Comparison of ENCODE assay signal across 1 cellular context in the genomic region with DNA sequence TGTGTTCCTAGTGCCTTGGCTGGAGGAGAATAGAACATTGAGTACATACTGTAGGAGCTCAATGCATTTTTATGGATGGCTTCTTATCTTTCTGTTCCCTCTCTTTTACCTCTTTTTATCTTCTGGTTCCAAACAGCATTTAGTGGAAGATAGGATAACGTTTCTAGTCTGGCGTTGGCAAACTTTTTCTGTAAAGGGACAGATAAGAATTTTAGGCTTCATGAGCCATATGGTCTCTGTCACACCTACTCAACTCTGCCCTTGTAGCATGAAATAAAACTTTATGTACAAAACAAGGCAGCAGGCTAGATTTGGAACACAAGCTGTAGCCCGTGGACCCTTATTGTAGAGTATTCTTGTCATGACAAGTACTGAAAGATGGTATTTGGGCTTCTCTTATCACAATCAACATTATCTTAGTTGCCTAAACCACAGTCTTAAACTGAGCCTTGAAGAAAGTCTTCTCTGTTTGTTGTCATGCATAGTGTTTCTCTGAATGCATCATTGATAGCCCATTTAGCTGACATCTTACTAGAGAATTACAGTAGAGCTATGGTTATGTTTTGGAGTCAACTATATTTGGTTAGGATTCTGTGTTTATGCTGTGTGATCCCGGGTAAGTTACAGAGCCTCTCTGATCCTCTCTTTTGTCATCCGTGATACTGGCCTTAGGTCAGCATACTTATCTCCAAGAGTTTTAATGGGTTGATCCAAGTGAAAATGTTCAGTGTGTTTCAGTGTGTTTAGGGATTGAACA.
TF ChIP-seq lines count a peak whose summit lies in the region.

No MANE protein-coding gene starts in this region.

TF ChIP-seq in K562, 482 proteins besides CTCF, POLR2A, EP300 and RAD21 (continued from another document and continues in another):
- TF ChIP-seq, protein P1, sequence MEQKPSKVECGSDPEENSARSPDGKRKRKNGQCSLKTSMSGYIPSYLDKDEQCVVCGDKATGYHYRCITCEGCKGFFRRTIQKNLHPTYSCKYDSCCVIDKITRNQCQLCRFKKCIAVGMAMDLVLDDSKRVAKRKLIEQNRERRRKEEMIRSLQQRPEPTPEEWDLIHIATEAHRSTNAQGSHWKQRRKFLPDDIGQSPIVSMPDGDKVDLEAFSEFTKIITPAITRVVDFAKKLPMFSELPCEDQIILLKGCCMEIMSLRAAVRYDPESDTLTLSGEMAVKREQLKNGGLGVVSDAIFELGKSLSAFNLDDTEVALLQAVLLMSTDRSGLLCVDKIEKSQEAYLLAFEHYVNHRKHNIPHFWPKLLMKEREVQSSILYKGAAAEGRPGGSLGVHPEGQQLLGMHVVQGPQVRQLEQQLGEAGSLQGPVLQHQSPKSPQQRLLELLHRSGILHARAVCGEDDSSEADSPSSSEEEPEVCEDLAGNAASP (IDR thresholded peaks at IDR 0.05): no peak
- TF ChIP-seq CHD4 (IDR thresholded peaks at IDR 0.05; ENCODE audit: insufficient read depth, insufficient replicate concordance, low read depth, low read length, poor library complexity, severe bottlenecking) (no peak), KLF16 (IDR thresholded peaks at IDR 0.05) (peak; percentile 99), CC2D1A (IDR thresholded peaks at IDR 0.05) (peak; percentile 99), MCM7 (IDR thresholded peaks at IDR 0.05) (no peak), ESRRB (CRISPR knock-in tag; IDR thresholded peaks at IDR 0.05; ENCODE audit: borderline replicate concordance) (no peak), SIX5 (IDR thresholded peaks at IDR 0.05; ENCODE audit: borderline replicate concordance in 1 of 2, insufficient read depth in 1 of 2, low read depth in 1 of 2, low read length in 2 of 2) (no peak), ZNF699 (CRISPR knock-in tag; IDR thresholded peaks at IDR 0.05; ENCODE audit: insufficient replicate concordance) (no peak), PRPF4 (IDR thresholded peaks at IDR 0.05; ENCODE audit: insufficient read depth, low read depth, low read length, poor library complexity, severe bottlenecking) (no peak), NFXL1 (CRISPR knock-in tag; IDR thresholded peaks at IDR 0.05) (no peak), RUNX1 (IDR thresholded peaks at IDR 0.05; ENCODE audit: low read depth) (no peak), PHF8 (IDR thresholded peaks at IDR 0.05; ENCODE audit: borderline replicate concordance, low read length) (no peak), KHSRP (IDR thresholded peaks at IDR 0.05) (peak; percentile 93), ELF2 (CRISPR knock-in tag; IDR thresholded peaks at IDR 0.05) (no peak), POLR2AphosphoS5 (IDR thresholded peaks at IDR 0.05; ENCODE audit: control insufficient read depth, insufficient read depth, low read depth, low read length) (peak; percentile 96), NR2C2 (CRISPR knock-in tag; IDR thresholded peaks at IDR 0.05) (no peak), NR2C2 (tag; IDR thresholded peaks at IDR 0.05) (peak; percentile 61; the same call in 1 of the 2 replicates), RBM14 (IDR thresholded peaks at IDR 0.05; ENCODE audit: borderline replicate concordance, insufficient read depth, low read depth, low read length) (no peak), FIP1L1 (IDR thresholded peaks at IDR 0.05; ENCODE audit: low read depth, low read length, poor library complexity, severe bottlenecking) (no peak), ZSCAN32 (CRISPR knock-in tag; IDR thresholded peaks at IDR 0.05) (no peak), BCOR (IDR thresholded peaks at IDR 0.05) (peak; percentile 97)
- TF ChIP-seq, protein P2, sequence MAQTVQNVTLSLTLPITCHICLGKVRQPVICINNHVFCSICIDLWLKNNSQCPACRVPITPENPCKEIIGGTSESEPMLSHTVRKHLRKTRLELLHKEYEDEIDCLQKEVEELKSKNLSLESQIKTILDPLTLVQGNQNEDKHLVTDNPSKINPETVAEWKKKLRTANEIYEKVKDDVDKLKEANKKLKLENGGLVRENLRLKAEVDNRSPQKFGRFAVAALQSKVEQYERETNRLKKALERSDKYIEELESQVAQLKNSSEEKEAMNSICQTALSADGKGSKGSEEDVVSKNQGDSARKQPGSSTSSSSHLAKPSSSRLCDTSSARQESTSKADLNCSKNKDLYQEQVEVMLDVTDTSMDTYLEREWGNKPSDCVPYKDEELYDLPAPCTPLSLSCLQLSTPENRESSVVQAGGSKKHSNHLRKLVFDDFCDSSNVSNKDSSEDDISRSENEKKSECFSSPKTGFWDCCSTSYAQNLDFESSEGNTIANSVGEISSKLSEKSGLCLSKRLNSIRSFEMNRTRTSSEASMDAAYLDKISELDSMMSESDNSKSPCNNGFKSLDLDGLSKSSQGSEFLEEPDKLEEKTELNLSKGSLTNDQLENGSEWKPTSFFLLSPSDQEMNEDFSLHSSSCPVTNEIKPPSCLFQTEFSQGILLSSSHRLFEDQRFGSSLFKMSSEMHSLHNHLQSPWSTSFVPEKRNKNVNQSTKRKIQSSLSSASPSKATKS (CRISPR knock-in tag; IDR thresholded peaks at IDR 0.05): no peak
- TF ChIP-seq, protein P3, sequence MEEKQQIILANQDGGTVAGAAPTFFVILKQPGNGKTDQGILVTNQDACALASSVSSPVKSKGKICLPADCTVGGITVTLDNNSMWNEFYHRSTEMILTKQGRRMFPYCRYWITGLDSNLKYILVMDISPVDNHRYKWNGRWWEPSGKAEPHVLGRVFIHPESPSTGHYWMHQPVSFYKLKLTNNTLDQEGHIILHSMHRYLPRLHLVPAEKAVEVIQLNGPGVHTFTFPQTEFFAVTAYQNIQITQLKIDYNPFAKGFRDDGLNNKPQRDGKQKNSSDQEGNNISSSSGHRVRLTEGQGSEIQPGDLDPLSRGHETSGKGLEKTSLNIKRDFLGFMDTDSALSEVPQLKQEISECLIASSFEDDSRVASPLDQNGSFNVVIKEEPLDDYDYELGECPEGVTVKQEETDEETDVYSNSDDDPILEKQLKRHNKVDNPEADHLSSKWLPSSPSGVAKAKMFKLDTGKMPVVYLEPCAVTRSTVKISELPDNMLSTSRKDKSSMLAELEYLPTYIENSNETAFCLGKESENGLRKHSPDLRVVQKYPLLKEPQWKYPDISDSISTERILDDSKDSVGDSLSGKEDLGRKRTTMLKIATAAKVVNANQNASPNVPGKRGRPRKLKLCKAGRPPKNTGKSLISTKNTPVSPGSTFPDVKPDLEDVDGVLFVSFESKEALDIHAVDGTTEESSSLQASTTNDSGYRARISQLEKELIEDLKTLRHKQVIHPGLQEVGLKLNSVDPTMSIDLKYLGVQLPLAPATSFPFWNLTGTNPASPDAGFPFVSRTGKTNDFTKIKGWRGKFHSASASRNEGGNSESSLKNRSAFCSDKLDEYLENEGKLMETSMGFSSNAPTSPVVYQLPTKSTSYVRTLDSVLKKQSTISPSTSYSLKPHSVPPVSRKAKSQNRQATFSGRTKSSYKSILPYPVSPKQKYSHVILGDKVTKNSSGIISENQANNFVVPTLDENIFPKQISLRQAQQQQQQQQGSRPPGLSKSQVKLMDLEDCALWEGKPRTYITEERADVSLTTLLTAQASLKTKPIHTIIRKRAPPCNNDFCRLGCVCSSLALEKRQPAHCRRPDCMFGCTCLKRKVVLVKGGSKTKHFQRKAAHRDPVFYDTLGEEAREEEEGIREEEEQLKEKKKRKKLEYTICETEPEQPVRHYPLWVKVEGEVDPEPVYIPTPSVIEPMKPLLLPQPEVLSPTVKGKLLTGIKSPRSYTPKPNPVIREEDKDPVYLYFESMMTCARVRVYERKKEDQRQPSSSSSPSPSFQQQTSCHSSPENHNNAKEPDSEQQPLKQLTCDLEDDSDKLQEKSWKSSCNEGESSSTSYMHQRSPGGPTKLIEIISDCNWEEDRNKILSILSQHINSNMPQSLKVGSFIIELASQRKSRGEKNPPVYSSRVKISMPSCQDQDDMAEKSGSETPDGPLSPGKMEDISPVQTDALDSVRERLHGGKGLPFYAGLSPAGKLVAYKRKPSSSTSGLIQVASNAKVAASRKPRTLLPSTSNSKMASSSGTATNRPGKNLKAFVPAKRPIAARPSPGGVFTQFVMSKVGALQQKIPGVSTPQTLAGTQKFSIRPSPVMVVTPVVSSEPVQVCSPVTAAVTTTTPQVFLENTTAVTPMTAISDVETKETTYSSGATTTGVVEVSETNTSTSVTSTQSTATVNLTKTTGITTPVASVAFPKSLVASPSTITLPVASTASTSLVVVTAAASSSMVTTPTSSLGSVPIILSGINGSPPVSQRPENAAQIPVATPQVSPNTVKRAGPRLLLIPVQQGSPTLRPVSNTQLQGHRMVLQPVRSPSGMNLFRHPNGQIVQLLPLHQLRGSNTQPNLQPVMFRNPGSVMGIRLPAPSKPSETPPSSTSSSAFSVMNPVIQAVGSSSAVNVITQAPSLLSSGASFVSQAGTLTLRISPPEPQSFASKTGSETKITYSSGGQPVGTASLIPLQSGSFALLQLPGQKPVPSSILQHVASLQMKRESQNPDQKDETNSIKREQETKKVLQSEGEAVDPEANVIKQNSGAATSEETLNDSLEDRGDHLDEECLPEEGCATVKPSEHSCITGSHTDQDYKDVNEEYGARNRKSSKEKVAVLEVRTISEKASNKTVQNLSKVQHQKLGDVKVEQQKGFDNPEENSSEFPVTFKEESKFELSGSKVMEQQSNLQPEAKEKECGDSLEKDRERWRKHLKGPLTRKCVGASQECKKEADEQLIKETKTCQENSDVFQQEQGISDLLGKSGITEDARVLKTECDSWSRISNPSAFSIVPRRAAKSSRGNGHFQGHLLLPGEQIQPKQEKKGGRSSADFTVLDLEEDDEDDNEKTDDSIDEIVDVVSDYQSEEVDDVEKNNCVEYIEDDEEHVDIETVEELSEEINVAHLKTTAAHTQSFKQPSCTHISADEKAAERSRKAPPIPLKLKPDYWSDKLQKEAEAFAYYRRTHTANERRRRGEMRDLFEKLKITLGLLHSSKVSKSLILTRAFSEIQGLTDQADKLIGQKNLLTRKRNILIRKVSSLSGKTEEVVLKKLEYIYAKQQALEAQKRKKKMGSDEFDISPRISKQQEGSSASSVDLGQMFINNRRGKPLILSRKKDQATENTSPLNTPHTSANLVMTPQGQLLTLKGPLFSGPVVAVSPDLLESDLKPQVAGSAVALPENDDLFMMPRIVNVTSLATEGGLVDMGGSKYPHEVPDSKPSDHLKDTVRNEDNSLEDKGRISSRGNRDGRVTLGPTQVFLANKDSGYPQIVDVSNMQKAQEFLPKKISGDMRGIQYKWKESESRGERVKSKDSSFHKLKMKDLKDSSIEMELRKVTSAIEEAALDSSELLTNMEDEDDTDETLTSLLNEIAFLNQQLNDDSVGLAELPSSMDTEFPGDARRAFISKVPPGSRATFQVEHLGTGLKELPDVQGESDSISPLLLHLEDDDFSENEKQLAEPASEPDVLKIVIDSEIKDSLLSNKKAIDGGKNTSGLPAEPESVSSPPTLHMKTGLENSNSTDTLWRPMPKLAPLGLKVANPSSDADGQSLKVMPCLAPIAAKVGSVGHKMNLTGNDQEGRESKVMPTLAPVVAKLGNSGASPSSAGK (IDR thresholded peaks at IDR 0.05): peak; percentile 44; the same call in 1 of the 2 replicates
- TF ChIP-seq, protein P4, sequence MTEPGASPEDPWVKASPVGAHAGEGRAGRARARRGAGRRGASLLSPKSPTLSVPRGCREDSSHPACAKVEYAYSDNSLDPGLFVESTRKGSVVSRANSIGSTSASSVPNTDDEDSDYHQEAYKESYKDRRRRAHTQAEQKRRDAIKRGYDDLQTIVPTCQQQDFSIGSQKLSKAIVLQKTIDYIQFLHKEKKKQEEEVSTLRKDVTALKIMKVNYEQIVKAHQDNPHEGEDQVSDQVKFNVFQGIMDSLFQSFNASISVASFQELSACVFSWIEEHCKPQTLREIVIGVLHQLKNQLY (CRISPR knock-in tag; conservative IDR thresholded peaks at IDR 0.05): no peak
- TF ChIP-seq, protein P5, sequence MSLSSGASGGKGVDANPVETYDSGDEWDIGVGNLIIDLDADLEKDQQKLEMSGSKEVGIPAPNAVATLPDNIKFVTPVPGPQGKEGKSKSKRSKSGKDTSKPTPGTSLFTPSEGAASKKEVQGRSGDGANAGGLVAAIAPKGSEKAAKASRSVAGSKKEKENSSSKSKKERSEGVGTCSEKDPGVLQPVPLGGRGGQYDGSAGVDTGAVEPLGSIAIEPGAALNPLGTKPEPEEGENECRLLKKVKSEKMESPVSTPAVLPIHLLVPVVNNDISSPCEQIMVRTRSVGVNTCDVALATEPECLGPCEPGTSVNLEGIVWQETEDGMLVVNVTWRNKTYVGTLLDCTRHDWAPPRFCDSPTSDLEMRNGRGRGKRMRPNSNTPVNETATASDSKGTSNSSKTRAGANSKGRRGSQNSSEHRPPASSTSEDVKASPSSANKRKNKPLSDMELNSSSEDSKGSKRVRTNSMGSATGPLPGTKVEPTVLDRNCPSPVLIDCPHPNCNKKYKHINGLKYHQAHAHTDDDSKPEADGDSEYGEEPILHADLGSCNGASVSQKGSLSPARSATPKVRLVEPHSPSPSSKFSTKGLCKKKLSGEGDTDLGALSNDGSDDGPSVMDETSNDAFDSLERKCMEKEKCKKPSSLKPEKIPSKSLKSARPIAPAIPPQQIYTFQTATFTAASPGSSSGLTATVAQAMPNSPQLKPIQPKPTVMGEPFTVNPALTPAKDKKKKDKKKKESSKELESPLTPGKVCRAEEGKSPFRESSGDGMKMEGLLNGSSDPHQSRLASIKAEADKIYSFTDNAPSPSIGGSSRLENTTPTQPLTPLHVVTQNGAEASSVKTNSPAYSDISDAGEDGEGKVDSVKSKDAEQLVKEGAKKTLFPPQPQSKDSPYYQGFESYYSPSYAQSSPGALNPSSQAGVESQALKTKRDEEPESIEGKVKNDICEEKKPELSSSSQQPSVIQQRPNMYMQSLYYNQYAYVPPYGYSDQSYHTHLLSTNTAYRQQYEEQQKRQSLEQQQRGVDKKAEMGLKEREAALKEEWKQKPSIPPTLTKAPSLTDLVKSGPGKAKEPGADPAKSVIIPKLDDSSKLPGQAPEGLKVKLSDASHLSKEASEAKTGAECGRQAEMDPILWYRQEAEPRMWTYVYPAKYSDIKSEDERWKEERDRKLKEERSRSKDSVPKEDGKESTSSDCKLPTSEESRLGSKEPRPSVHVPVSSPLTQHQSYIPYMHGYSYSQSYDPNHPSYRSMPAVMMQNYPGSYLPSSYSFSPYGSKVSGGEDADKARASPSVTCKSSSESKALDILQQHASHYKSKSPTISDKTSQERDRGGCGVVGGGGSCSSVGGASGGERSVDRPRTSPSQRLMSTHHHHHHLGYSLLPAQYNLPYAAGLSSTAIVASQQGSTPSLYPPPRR (CRISPR knock-in tag; IDR thresholded peaks at IDR 0.05; ENCODE audit: borderline replicate concordance): no peak
- TF ChIP-seq, protein P6, sequence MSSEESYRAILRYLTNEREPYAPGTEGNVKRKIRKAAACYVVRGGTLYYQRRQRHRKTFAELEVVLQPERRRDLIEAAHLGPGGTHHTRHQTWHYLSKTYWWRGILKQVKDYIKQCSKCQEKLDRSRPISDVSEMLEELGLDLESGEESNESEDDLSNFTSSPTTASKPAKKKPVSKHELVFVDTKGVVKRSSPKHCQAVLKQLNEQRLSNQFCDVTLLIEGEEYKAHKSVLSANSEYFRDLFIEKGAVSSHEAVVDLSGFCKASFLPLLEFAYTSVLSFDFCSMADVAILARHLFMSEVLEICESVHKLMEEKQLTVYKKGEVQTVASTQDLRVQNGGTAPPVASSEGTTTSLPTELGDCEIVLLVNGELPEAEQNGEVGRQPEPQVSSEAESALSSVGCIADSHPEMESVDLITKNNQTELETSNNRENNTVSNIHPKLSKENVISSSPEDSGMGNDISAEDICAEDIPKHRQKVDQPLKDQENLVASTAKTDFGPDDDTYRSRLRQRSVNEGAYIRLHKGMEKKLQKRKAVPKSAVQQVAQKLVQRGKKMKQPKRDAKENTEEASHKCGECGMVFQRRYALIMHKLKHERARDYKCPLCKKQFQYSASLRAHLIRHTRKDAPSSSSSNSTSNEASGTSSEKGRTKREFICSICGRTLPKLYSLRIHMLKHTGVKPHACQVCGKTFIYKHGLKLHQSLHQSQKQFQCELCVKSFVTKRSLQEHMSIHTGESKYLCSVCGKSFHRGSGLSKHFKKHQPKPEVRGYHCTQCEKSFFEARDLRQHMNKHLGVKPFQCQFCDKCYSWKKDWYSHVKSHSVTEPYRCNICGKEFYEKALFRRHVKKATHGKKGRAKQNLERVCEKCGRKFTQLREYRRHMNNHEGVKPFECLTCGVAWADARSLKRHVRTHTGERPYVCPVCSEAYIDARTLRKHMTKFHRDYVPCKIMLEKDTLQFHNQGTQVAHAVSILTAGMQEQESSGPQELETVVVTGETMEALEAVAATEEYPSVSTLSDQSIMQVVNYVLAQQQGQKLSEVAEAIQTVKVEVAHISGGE (CRISPR knock-in tag; IDR thresholded peaks at IDR 0.05): peak in 1 of 3 experiments; percentile 75; a peak in 2 of 6 replicates
